Comparison of ENCODE assay signal across 8 cellular contexts in the genomic region with DNA sequence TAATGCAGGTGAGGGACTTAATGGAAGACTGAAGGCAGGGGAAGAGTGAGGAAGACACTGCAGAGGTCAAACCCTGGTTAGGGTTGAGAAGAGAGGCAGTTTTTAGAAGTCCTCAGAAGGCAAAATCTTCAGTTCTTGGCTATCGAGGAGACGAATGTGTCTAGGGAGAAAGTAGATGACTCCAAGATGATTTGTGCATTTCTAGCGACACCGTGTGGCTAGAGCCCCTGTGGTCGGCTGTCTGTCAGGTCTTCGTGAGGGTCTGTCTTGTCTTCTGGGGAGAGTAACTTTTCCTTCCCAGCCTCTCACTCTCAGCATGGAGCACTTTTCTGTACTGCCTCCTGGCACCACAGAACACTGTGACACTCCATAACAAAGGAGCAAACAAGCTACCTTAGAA.
DNase-seq lines count a peak whose midpoint lies in the region; ATAC-seq and TF ChIP-seq lines count a peak whose summit lies in the region.

No MANE protein-coding gene starts in this region.

- peaks cover 0 to 8% (median 0%) of the 10 kb centered on the region in 7 donors for H3K27me3 ChIP-seq in heart right ventricle
- no peaks in the 10 kb centered on the region for H3K27me3 ChIP-seq in lung (ENCODE audit: control insufficient read depth, insufficient read depth)
- H3K27me3 ChIP-seq in thyroid gland: no peaks in the 10 kb centered on the region

- intact Hi-C loops in heart right ventricle (cut with DNase I): loop anchor here in 1 of 10 donors (5.0 kb wide), 1 partner anchor 271 kb away; no protein-coding TSS in a partner anchor
- intact Hi-C loops in cardiac septum (cut with DNase I): no loop called here
- intact Hi-C loops in thyroid gland (cut with DNase I): no loop called here

- H3K9me3 ChIP-seq in heart right ventricle (no peaks in the 10 kb centered on the region), lung (ENCODE audit: control insufficient read depth in 2 of 2, insufficient read depth in 1 of 2, low read length in 1 of 2) (peaks cover 0 to 4% of the 10 kb centered on the region in 2 donors), thyroid gland (no peaks in the 10 kb centered on the region)

- 17% methylated on average over 6 of the region's 6 CpGs for WGBS in heart right ventricle, 2 donors
- WGBS in lung, 2 donors: 13 to 17% methylated on average over 6 of the region's 6 CpGs
- WGBS in thyroid gland, 2 donors: 14 to 18% methylated on average over 6 of the region's 6 CpGs

- no peaks in the 10 kb centered on the region for H3K4me1 ChIP-seq in heart right ventricle
- H3K4me1 ChIP-seq in lung (ENCODE audit: control insufficient read depth in 2 of 2, insufficient read depth in 2 of 2, low read length in 2 of 2): no peaks in the 10 kb centered on the region
- H3K4me1 ChIP-seq in thyroid gland: no peaks in the 10 kb centered on the region

- TF ChIP-seq CTCF in heart right ventricle (IDR thresholded peaks at IDR 0.05) (peak in 7 of 9 donors; percentile 13 to 49 (median 40)), LNCaP clone FGC (IDR thresholded peaks at IDR 0.05; ENCODE audit: control insufficient read depth, extremely low read depth, insufficient read depth) (peak; percentile 35), astrocyte of the cerebellum (IDR thresholded peaks at IDR 0.05; ENCODE audit: low read depth, low read length, missing control alignments) (peak; percentile 68), lung (IDR thresholded peaks at IDR 0.05; ENCODE audit: control extremely low read depth, extremely low read depth) (peak; percentile 2), thyroid gland (IDR thresholded peaks at IDR 0.05) (no peak)

- no peak overlapping the region for H3K27ac ChIP-seq in heart right ventricle
- H3K27ac ChIP-seq in lung (ENCODE audit: low read depth in 1 of 2, low read length in 1 of 2): no peak overlapping the region
- no peak overlapping the region for H3K27ac ChIP-seq in thyroid gland

- H3K4me3 ChIP-seq in heart right ventricle (no peak overlapping the region), LNCaP clone FGC (ENCODE audit: low read depth, low read length) (no peak overlapping the region), astrocyte of the cerebellum (ENCODE audit: low read depth, low read length) (no peak overlapping the region), lung (no peak overlapping the region), thyroid gland (replicated peaks in 1 of 3) (no peak overlapping the region)

- DNase-seq in heart right ventricle (peak in 1 of 2 donors; percentile 6), cardiac septum (ENCODE audit: low spot score) (no peak), LNCaP clone FGC (ENCODE audit: low read depth) (no peak), astrocyte of the cerebellum (ENCODE audit: low read depth) (peak; percentile 23), lung (ENCODE audit: low spot score) (no peak), NCI-H1048 (lab: John Stamatoyannopoulos, UW) (no peak), thyroid gland (no peak)

- H3K36me3 ChIP-seq in heart right ventricle (no peaks in the 10 kb centered on the region), lung (ENCODE audit: control insufficient read depth in 2 of 2, insufficient read depth in 2 of 2, low read length in 2 of 2) (no peaks in the 10 kb centered on the region), thyroid gland (no peaks in the 10 kb centered on the region)

- in situ Hi-C loops in astrocyte of the cerebellum (cut with HindIII; ENCODE audit: low sequenced_read_pairs): no loop called here

- no peak for TF ChIP-seq POLR2A in thyroid gland (IDR thresholded peaks at IDR 0.05)

- ATAC-seq in heart right ventricle: peak in 1 of 8 donors; percentile 30
- ATAC-seq in lung (ENCODE audit: insufficient read depth, low FRiP score): no peak
- ATAC-seq in GM18519 (IDR thresholded peaks at IDR 0.05; ENCODE audit: low FRiP score, unreplicated experiment): no peak

Comparison
In these comparisons a context has a peak if more than half of its experiments do, and no peak if none do; other contexts are left out.
1. CTCF ChIP-seq: peak in heart right ventricle (7 of 9), LNCaP clone FGC (single experiment), astrocyte of the cerebellum (single experiment) and lung (single experiment); none in thyroid gland (0 of 6).